20 cellular contexts compared by ENCODE assay signal in the genomic region with DNA sequence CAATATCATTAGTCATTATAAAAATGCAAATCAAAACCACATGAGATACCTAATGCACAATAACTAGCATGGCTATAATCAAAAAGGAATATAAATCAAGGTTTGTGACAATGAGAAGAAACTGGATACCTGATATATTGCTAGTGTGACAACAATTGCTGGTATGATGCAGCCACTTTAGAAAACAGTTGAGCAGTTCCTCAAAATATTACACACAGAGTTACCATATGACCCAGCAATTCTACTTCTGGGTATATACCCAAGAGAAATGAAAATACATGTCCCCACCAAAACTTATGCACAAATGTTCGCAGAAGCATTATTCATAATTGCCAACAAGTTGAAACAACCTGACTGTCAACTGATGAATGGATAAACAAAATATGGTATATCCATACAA.
"Had no signal": no experiment of that assay in that cellular context is flagged by ENCODE, and none has a peak within 500 bp of the region (broad histone marks: within the 10 kb centered on the region; RNA-seq: fewer than 3 reads in every experiment).

No MANE protein-coding gene starts in this region.

- H3K9me3 Mint-ChIP-seq: nephron progenitor cell had no signal

- ATAC-seq: gastroesophageal sphincter; left lobe of liver; naive thymus-derived CD4-positive, alpha-beta T cell; psoas muscle; right lobe of liver had no signal

- H3K36me3 ChIP-seq: esophagus squamous epithelium, gastroesophageal sphincter, neutrophil, right lobe of liver had no signal

- H3K27ac Mint-ChIP-seq: naive thymus-derived CD4-positive, alpha-beta T cell; nephron progenitor cell had no signal

- H3K27ac ChIP-seq: esophagus squamous epithelium, gastroesophageal sphincter, neutrophil, psoas muscle, right lobe of liver, spleen had no signal

- H3K4me1 ChIP-seq: esophagus squamous epithelium, right lobe of liver had no signal

- H3K4me3 ChIP-seq: esophagus squamous epithelium, gastroesophageal sphincter, psoas muscle, right lobe of liver, spleen had no signal

- H3K4me3 Mint-ChIP-seq: nephron progenitor cell had no signal

- H3K27me3 Mint-ChIP-seq: naive thymus-derived CD4-positive, alpha-beta T cell had no signal

- H3K9me3 ChIP-seq: esophagus squamous epithelium, gastroesophageal sphincter, neutrophil, psoas muscle, right lobe of liver had no signal

- H3K4me1 Mint-ChIP-seq: nephron progenitor cell had no signal

- DNase-seq: dermis blood vessel endothelial cell; esophagus squamous epithelium; foreskin fibroblast; glutamatergic neuron; islet precursor cell; mammary epithelial cell; naive thymus-derived CD4-positive, alpha-beta T cell; nephron progenitor cell; psoas muscle; retina; right lobe of liver; spleen; stimulated activated CD4-positive, alpha-beta T cell treated with anti-CD3 and anti-CD28 coated beads, Interleukin-15, amount 100 ng/mL, for 24 hours; stimulated activated CD4-positive, alpha-beta T cell treated with anti-CD3 and anti-CD28 coated beads, Interleukin-1b, Interleukin-23, amount 100 ng/mL, for 48 hours; stimulated activated CD4-positive, alpha-beta T cell treated with anti-CD3 and anti-CD28 coated beads, Interleukin-4, amount 100 ng/mL, for 4 hours; stimulated activated naive CD4-positive, alpha-beta T cell treated with Interleukin-2 at 50 U/mL for 16 hours; trophoblast cell had no signal
